ENCODE assay signal across 8 cellular contexts in the genomic region with DNA sequence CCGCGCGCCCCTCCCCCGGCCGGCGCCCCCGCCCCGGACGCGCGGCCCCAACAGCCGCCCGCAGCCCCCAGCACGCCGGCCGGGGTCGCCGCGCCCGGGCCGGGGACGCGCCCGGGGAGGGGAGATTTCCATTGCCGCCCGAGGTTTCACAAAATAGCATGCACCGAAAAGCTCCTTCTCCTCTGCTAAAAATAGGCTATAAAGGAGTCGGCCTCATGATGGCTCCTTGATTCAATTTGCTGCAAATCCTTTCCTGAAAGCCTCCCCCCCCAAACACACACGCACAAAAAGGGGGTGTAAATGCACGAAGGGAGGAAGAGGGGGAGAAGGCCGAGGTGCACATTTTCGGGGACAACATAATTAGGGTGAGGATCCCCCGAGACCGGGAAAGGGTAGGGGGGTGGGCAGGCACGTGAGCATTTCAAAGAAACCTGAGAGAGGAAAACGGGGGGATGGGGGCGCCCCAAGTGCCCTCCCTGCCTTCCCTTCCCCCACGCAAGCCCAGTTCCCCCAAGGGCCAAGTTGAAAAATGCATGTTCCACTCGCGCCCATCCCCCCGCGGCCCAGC. TPM values are rescaled to one million over a fixed set of nuclear protein-coding genes. Genes with fewer than 3 reads are reported as not detected.
A peak's percentile ranks its signal among the peaks of the same experiment; 100 is the strongest.
DNase-seq lines count a peak whose midpoint lies in the region; ATAC-seq and TF ChIP-seq lines count a peak whose summit lies in the region.

No MANE protein-coding gene starts in this region.

- H3K27ac ChIP-seq in muscle layer of colon (ENCODE audit: low read depth, low read length) (peak overlapping the region; percentile 93), thoracic aorta (peak overlapping the region; percentile 97)

- peak; percentile 45 to 48 for DNase-seq in NCI-H446 (lab: John Stamatoyannopoulos, UW)
- no peak for DNase-seq in NCI-H446 treated with DMSO at 0.1 percent for 48 hours (lab: John Stamatoyannopoulos, UW)
- DNase-seq in M059J (ENCODE audit: low read depth) = peak; percentile 73
- DNase-seq in activated CD8-positive, alpha-beta memory T cell treated with anti-CD3 and anti-CD28 coated beads for 48 hours (ENCODE audit: low read depth in 2 of 3, low spot score in 2 of 3) = peak in 2 of 3 experiments; percentile 28 to 39
- DNase-seq in epithelial cell of proximal tubule (ENCODE audit: low read depth) = no peak
- peak; percentile 3 for DNase-seq in thoracic aorta (ENCODE audit: low spot score)
- no peak for DNase-seq in SKM-1 (lab: John Stamatoyannopoulos, UW; ENCODE audit: unreplicated experiment)

- ATAC-seq in thoracic aorta (ENCODE audit: insufficient number of reproducible peaks, low FRiP score, low read depth) = no peak

- peak overlapping the region; percentile 76 for H3K9ac ChIP-seq in muscle layer of colon (ENCODE audit: low read length)

- H3K27me3 ChIP-seq in muscle layer of colon (ENCODE audit: control insufficient read depth in 1 of 2, insufficient read depth in 2 of 2, low read length in 2 of 2) = no peaks in the 10 kb centered on the region
- no peaks in the 10 kb centered on the region for H3K27me3 ChIP-seq in thoracic aorta (replicated peaks; ENCODE audit: insufficient read depth)

- TF ChIP-seq CTCF in epithelial cell of proximal tubule (conservative IDR thresholded peaks at IDR 0.05; ENCODE audit: low read depth, low read length) (no peak), thoracic aorta (IDR thresholded peaks at IDR 0.05) (no peak)

- H3K4me1 ChIP-seq in muscle layer of colon (ENCODE audit: insufficient read depth, low read length) (peaks cover 25% of the 10 kb centered on the region), thoracic aorta (ENCODE audit: control insufficient read depth in 1 of 2, low read depth in 2 of 2) (peaks cover 15 to 30% of the 10 kb centered on the region in 2 donors)

- H3K9me3 ChIP-seq in muscle layer of colon (ENCODE audit: low read length) (no peaks in the 10 kb centered on the region), thoracic aorta (no peaks in the 10 kb centered on the region)

- peak overlapping the region; percentile 94 for H3K4me3 ChIP-seq in epithelial cell of proximal tubule (ENCODE audit: low read depth, low read length)
- H3K4me3 ChIP-seq in muscle layer of colon (ENCODE audit: low read depth in 1 of 2, low read length in 2 of 2) = peak overlapping the region; percentile 81 to 84
- peak overlapping the region; percentile 98 for H3K4me3 ChIP-seq in thoracic aorta

- no peaks in the 10 kb centered on the region for H3K36me3 ChIP-seq in muscle layer of colon (ENCODE audit: insufficient read depth, low read length)
- no peaks in the 10 kb centered on the region for H3K36me3 ChIP-seq in thoracic aorta

RNA-seq across cellular contexts. Expression of a gene that starts 0.7 kb away (rescaled TPM):
- total RNA-seq in M059J (2014; rRNA removed; shearing (Covaris generic)) = 92.8 and 117 TPM in 2 replicates
- total RNA-seq in epithelial cell of proximal tubule (61.2 and 68.3 TPM in 2 replicates), thoracic aorta (100 to 1,000 TPM in 1 of 2 donors, 10 to 100 TPM in 1; 67.0 to 109 TPM)

Comparison
In these comparisons a context has a peak if more than half of its experiments do, and no peak if none do; other contexts are left out.
1. DNase-seq: peak in NCI-H446 (2 of 2), M059J (single experiment), activated CD8-positive, alpha-beta memory T cell treated with anti-CD3 and anti-CD28 coated beads for 48 hours (2 of 3) and thoracic aorta (single experiment); none in NCI-H446 treated with DMSO at 0.1 percent for 48 hours (single experiment), epithelial cell of proximal tubule (single experiment) and SKM-1 (single experiment).
2. Peak in every context shown above with its lines, with median percentiles within 50 percentile points of each other: H3K4me3 ChIP-seq.